ENCODE assay signal across 21 cellular contexts in genomic region chr10:109931153-109931552, GRCh38. TPM values are rescaled to one million over a fixed set of nuclear protein-coding genes. Genes with fewer than 3 reads are reported as not detected.
DNase-seq lines count a peak whose midpoint lies in the region; ATAC-seq and TF ChIP-seq lines count a peak whose summit lies in the region.
"Had no signal": no experiment of that assay in that cellular context is flagged by ENCODE, and none has a peak within 500 bp of the region (broad histone marks: within the 10 kb centered on the region; RNA-seq: fewer than 3 reads in every experiment).

No MANE protein-coding gene starts in this region.

- H3K36me3 Mint-ChIP-seq in brain: no peaks in the 10 kb centered on the region
- H3K36me3 Mint-ChIP-seq in effector memory CD8-positive, alpha-beta T cell (ENCODE audit: insufficient read depth): no peaks in the 10 kb centered on the region
- H3K36me3 Mint-ChIP-seq: activated naive CD4-positive, alpha-beta T cell treated with anti-CD3 and anti-CD28 coated beads, Interleukin-2, amount 10 ng/mL, durations not matched to agents 7 days and 5 days had no signal

- H3K27me3 Mint-ChIP-seq in brain: peaks cover 4% of the 10 kb centered on the region
- H3K27me3 Mint-ChIP-seq in effector memory CD8-positive, alpha-beta T cell: no peaks in the 10 kb centered on the region

- intact Hi-C loops in right lobe of liver (cut with DNase I): no loop called here

- no peak overlapping the region for H3K27ac ChIP-seq in right lobe of liver
- H3K27ac ChIP-seq: RWPE1 had no signal

- WGBS in right lobe of liver (ENCODE audit: insufficient coverage, low coverage, low lambda C conversion rate, missing lambda C conversion rate): 71% methylated on average over 1 of the region's 1 CpG

- H3K36me3 ChIP-seq in right lobe of liver: no peaks in the 10 kb centered on the region

- no peaks in the 10 kb centered on the region for H3K27me3 ChIP-seq in right lobe of liver

- no peaks in the 10 kb centered on the region for H3K9me3 ChIP-seq in right lobe of liver

- no peak for TF ChIP-seq POLR2A in right lobe of liver (IDR thresholded peaks at IDR 0.05)

- ATAC-seq in right lobe of liver (peak; percentile 49 to 85 (median 81)), HG03159 (IDR thresholded peaks at IDR 0.05; ENCODE audit: unreplicated experiment) (no peak)
- ATAC-seq in effector memory CD8-positive, alpha-beta T cell (replicated peaks): no peak
- ATAC-seq: GM12878 had no signal

- peak overlapping the region in 1 of 5 experiments; percentile 23 for H3K4me3 Mint-ChIP-seq in brain
- H3K4me3 Mint-ChIP-seq in effector memory CD8-positive, alpha-beta T cell: no peak overlapping the region
- H3K4me3 Mint-ChIP-seq: activated CD4-positive, alpha-beta T cell treated with anti-CD3 and anti-CD28 coated beads, Interleukin-2, amount 10 ng/mL, durations not matched to agents 7 days and 5 days; activated naive CD4-positive, alpha-beta T cell treated with anti-CD3 and anti-CD28 coated beads, Interleukin-2, amount 10 ng/mL, durations not matched to agents 7 days and 5 days; B cell had no signal

- peaks cover 0 to 4% (median 0%) of the 10 kb centered on the region in 5 experiments for H3K9me3 Mint-ChIP-seq in brain
- no peaks in the 10 kb centered on the region for H3K9me3 Mint-ChIP-seq in effector memory CD8-positive, alpha-beta T cell
- H3K9me3 Mint-ChIP-seq: activated CD4-positive, alpha-beta T cell treated with anti-CD3 and anti-CD28 coated beads, Interleukin-2, amount 10 ng/mL, durations not matched to agents 7 days and 5 days; activated naive CD4-positive, alpha-beta T cell treated with anti-CD3 and anti-CD28 coated beads, Interleukin-2, amount 10 ng/mL, durations not matched to agents 7 days and 5 days had no signal

- in situ Hi-C loops in G401 (cut with HindIII; ENCODE audit: low sequenced_read_pairs): no loop called here

- peak overlapping the region in 3 of 5 experiments; percentile 32 to 88 (median 43) for H3K27ac Mint-ChIP-seq in brain
- H3K27ac Mint-ChIP-seq in effector memory CD8-positive, alpha-beta T cell: peak overlapping the region in 1 of 2 donors; percentile 12
- H3K27ac Mint-ChIP-seq: activated CD4-positive, alpha-beta T cell treated with anti-CD3 and anti-CD28 coated beads, Interleukin-2, amount 10 ng/mL, durations not matched to agents 7 days and 5 days; activated naive CD4-positive, alpha-beta T cell treated with anti-CD3 and anti-CD28 coated beads, Interleukin-2, amount 10 ng/mL, durations not matched to agents 7 days and 5 days; B cell had no signal

- H3K4me1 Mint-ChIP-seq in brain: peaks cover 35% of the 10 kb centered on the region
- H3K4me1 Mint-ChIP-seq in effector memory CD8-positive, alpha-beta T cell (ENCODE audit: low read depth in 2 of 2): peaks cover 26 to 33% of the 10 kb centered on the region in 2 donors
- H3K4me1 Mint-ChIP-seq: B cell had no signal

- peak; percentile 32 for DNase-seq in AG09309 (ENCODE audit: low read depth)
- peak; percentile 92 for DNase-seq in G401 (ENCODE audit: low spot score)
- peak; percentile 40 to 71 (median 61) for DNase-seq in right lobe of liver
- no peak for DNase-seq in germinal center (ENCODE audit: low spot score)
- no peak for DNase-seq in activated CD4-positive, alpha-beta T cell treated with anti-CD3 and anti-CD28 coated beads for 48 hours
- no peak for DNase-seq in effector memory CD8-positive, alpha-beta T cell
- DNase-seq: activated CD4-positive, alpha-beta T cell treated with anti-CD3 and anti-CD28 coated beads, Interleukin-2, amount 10 ng/mL, durations not matched to agents 7 days and 5 days; activated naive CD4-positive, alpha-beta T cell treated with anti-CD3 and anti-CD28 coated beads, Interleukin-2, amount 10 ng/mL, durations not matched to agents 7 days and 5 days; Calu3; KBM-7; left cardiac atrium; occipital lobe; small intestine; stimulated activated CD4-positive, alpha-beta T cell treated with anti-CD3 and anti-CD28 coated beads, Interleukin-4, amount 100 ng/mL, for 24 hours; stimulated activated CD8-positive, alpha-beta memory T cell treated with anti-CD3 and anti-CD28 coated beads, Interleukin-4, amount 100 ng/mL, for 48 hours; SW 1271 had no signal

- no peak overlapping the region for H3K4me3 ChIP-seq in AG09309 (ENCODE audit: control insufficient read depth, low read depth, low read length)
- H3K4me3 ChIP-seq in right lobe of liver: no peak overlapping the region
- H3K4me3 ChIP-seq: GM12878 had no signal

- no peak for TF ChIP-seq CTCF in AG09309 (IDR thresholded peaks at IDR 0.05; ENCODE audit: control insufficient read depth, insufficient read depth, low read depth, low read length, missing control alignments)
- no peak for TF ChIP-seq CTCF in brain (conservative IDR thresholded peaks at IDR 0.05)
- TF ChIP-seq CTCF in right lobe of liver (IDR thresholded peaks at IDR 0.05): no peak

- H3K4me1 ChIP-seq in right lobe of liver: no peaks in the 10 kb centered on the region

RNA-seq across cellular contexts. Expression of gene XPNPEP1, which starts 7.8 kb away (rescaled TPM):
- 109 and 153 TPM in 2 replicates for total RNA-seq in G401 (2014; rRNA removed; shearing (Covaris generic))
- 43.1 TPM for polyA plus RNA-seq in brain (ENCODE audit: insufficient read depth, low read depth, low replicate concordance)
- 10 to 100 TPM; 13.9 to 57.8 (median 29.4) TPM for total RNA-seq in right lobe of liver

Comparison
In these comparisons a context has a peak if more than half of its experiments do, and no peak if none do; other contexts are left out.
1. DNase-seq: peak in AG09309 (single experiment), G401 (single experiment) and right lobe of liver (3 of 3); none in germinal center (single experiment), activated CD4-positive, alpha-beta T cell treated with anti-CD3 and anti-CD28 coated beads for 48 hours (single experiment) and effector memory CD8-positive, alpha-beta T cell (0 of 3).
2. ATAC-seq: peak in right lobe of liver (4 of 4); none in HG03159 (single experiment) and effector memory CD8-positive, alpha-beta T cell (single experiment).